Comparison of ENCODE assay signal across 1 cellular context in the genomic region with DNA sequence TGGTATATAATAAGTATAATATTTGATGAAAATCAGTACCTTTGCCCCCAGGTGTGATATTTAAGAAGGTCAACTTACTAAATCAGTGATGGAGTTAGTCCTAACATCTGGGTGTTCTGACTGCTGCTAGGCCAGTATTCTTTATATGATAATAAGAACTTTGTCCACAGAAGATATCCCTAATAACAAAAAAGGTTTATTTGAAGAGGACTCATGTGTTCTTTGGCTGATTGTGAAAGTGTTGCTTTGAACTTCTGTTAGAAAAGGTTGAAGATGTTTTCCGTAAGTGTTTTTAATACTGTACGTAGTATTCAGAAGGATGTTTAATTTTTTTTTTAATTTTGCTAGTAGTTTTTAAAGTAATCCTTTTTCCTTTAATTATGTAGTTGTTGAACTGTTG.
TF ChIP-seq lines count a peak whose summit lies in the region.

No MANE protein-coding gene starts in this region.

TF ChIP-seq in GM12878, 131 proteins besides CTCF, POLR2A, EP300 and RAD21:
- TF ChIP-seq, protein P1, sequence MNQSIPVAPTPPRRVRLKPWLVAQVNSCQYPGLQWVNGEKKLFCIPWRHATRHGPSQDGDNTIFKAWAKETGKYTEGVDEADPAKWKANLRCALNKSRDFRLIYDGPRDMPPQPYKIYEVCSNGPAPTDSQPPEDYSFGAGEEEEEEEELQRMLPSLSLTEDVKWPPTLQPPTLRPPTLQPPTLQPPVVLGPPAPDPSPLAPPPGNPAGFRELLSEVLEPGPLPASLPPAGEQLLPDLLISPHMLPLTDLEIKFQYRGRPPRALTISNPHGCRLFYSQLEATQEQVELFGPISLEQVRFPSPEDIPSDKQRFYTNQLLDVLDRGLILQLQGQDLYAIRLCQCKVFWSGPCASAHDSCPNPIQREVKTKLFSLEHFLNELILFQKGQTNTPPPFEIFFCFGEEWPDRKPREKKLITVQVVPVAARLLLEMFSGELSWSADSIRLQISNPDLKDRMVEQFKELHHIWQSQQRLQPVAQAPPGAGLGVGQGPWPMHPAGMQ (IDR thresholded peaks at IDR 0.05; ENCODE audit: borderline replicate concordance) = no peak
- no peak for TF ChIP-seq SPI1 (IDR thresholded peaks at IDR 0.05; ENCODE audit: borderline replicate concordance, insufficient read depth, low read depth, low read length)
- TF ChIP-seq, protein P2, sequence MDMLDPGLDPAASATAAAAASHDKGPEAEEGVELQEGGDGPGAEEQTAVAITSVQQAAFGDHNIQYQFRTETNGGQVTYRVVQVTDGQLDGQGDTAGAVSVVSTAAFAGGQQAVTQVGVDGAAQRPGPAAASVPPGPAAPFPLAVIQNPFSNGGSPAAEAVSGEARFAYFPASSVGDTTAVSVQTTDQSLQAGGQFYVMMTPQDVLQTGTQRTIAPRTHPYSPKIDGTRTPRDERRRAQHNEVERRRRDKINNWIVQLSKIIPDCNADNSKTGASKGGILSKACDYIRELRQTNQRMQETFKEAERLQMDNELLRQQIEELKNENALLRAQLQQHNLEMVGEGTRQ (IDR thresholded peaks at IDR 0.05; ENCODE audit: borderline replicate concordance, low read depth, low read length) = no peak
- no peak for TF ChIP-seq BACH1 (IDR thresholded peaks at IDR 0.05; ENCODE audit: borderline replicate concordance)
- TF ChIP-seq SMAD1 (IDR thresholded peaks at IDR 0.05; ENCODE audit: low read depth, partially characterized antibody) = no peak
- no peak for TF ChIP-seq NR2C2 (IDR thresholded peaks at IDR 0.05; ENCODE audit: borderline replicate concordance, control insufficient read depth, insufficient read length, low read depth)
- no peak for TF ChIP-seq RELA (IDR thresholded peaks at IDR 0.05; ENCODE audit: borderline replicate concordance, partially characterized antibody)
- TF ChIP-seq KLF5 (IDR thresholded peaks at IDR 0.05; ENCODE audit: partially characterized antibody) = no peak
- TF ChIP-seq DPF2 (IDR thresholded peaks at IDR 0.05) = no peak
- TF ChIP-seq, protein P3, sequence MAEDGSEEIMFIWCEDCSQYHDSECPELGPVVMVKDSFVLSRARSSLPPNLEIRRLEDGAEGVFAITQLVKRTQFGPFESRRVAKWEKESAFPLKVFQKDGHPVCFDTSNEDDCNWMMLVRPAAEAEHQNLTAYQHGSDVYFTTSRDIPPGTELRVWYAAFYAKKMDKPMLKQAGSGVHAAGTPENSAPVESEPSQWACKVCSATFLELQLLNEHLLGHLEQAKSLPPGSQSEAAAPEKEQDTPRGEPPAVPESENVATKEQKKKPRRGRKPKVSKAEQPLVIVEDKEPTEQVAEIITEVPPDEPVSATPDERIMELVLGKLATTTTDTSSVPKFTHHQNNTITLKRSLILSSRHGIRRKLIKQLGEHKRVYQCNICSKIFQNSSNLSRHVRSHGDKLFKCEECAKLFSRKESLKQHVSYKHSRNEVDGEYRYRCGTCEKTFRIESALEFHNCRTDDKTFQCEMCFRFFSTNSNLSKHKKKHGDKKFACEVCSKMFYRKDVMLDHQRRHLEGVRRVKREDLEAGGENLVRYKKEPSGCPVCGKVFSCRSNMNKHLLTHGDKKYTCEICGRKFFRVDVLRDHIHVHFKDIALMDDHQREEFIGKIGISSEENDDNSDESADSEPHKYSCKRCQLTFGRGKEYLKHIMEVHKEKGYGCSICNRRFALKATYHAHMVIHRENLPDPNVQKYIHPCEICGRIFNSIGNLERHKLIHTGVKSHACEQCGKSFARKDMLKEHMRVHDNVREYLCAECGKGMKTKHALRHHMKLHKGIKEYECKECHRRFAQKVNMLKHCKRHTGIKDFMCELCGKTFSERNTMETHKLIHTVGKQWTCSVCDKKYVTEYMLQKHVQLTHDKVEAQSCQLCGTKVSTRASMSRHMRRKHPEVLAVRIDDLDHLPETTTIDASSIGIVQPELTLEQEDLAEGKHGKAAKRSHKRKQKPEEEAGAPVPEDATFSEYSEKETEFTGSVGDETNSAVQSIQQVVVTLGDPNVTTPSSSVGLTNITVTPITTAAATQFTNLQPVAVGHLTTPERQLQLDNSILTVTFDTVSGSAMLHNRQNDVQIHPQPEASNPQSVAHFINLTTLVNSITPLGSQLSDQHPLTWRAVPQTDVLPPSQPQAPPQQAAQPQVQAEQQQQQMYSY (CRISPR knock-in tag; IDR thresholded peaks at IDR 0.05) = no peak
- TF ChIP-seq, protein P4, sequence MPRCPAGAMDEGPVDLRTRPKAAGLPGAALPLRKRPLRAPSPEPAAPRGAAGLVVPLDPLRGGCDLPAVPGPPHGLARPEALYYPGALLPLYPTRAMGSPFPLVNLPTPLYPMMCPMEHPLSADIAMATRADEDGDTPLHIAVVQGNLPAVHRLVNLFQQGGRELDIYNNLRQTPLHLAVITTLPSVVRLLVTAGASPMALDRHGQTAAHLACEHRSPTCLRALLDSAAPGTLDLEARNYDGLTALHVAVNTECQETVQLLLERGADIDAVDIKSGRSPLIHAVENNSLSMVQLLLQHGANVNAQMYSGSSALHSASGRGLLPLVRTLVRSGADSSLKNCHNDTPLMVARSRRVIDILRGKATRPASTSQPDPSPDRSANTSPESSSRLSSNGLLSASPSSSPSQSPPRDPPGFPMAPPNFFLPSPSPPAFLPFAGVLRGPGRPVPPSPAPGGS (IDR thresholded peaks at IDR 0.05; ENCODE audit: borderline replicate concordance, insufficient read depth, low read depth, low read length, poor library complexity, severe bottlenecking) = no peak
- TF ChIP-seq BCL11A (IDR thresholded peaks at IDR 0.05; ENCODE audit: low read depth, low read length) = no peak
